In genomic region chr7:138970979-138971378, GRCh38 we compare ENCODE assay signal across 25 cellular contexts.
"Had no signal": no experiment of that assay in that cellular context is flagged by ENCODE, and none has a peak within 500 bp of the region (broad histone marks: within the 10 kb centered on the region; RNA-seq: fewer than 3 reads in every experiment).

No MANE protein-coding gene starts in this region.

- H3K4me3 ChIP-seq: body of pancreas, sigmoid colon, smooth muscle cell, testis, uterus had no signal

- H3K4me3 Mint-ChIP-seq: activated B cell treated with CpG ODN at 0.5 μM for 24 hours; activated CD4-positive, alpha-beta T cell treated with anti-CD3 and anti-CD28 coated beads for 36 hours; activated T-cell treated with anti-CD3 and anti-CD28 coated beads, Interleukin-2, amount 50 U/mL, for 4 hours; dendritic cell treated with granulocyte-macrophage colony-stimulating factor and Interleukin-4, amounts not matched to agents 40 ng/mL and 50 ng/mL, for 4 days; natural killer cell treated with Interleukin-12 subunit alpha and Interleukin-12 subunit beta and Interleukin-15 and Interleukin-18, amount 100 ng/mL, for 72 hours; stimulated activated naive B cell treated with anti-CD40 and anti-IgM and Interleukin-4, amounts not matched to agents 10 μg/mL and 1 μg/mL and 100 μg/mL, for 72 hours had no signal

- H3K27me3 Mint-ChIP-seq: dendritic cell treated with granulocyte-macrophage colony-stimulating factor and Interleukin-4, amounts not matched to agents 40 ng/mL and 50 ng/mL, for 4 days had no signal

- H3K4me1 Mint-ChIP-seq: activated B cell treated with CpG ODN at 0.5 μM for 24 hours; activated CD4-positive, alpha-beta T cell treated with anti-CD3 and anti-CD28 coated beads for 36 hours had no signal

- H3K27me3 ChIP-seq: body of pancreas, sigmoid colon, testis, uterus had no signal

- H3K4me1 ChIP-seq: sigmoid colon, testis, uterus had no signal

- H3K4me2 ChIP-seq: smooth muscle cell had no signal

- H3K27ac ChIP-seq: body of pancreas, sigmoid colon, testis, uterus had no signal

- H3K36me3 Mint-ChIP-seq: natural killer cell treated with Interleukin-12 subunit alpha and Interleukin-12 subunit beta and Interleukin-15 and Interleukin-18, amount 100 ng/mL, for 72 hours; stimulated activated naive B cell treated with anti-CD40 and anti-IgM and Interleukin-4, amounts not matched to agents 10 μg/mL and 1 μg/mL and 100 μg/mL, for 72 hours had no signal

- ATAC-seq: activated CD4-positive, alpha-beta T cell treated with anti-CD3 and anti-CD28 coated beads for 36 hours; activated T-cell treated with anti-CD3 and anti-CD28 coated beads, Interleukin-2, amount 50 U/mL, for 4 hours; body of pancreas; left ventricle myocardium superior; stimulated activated naive B cell treated with anti-CD40 and anti-IgM and Interleukin-4, amounts not matched to agents 10 μg/mL and 1 μg/mL and 100 μg/mL, for 72 hours had no signal

- H3K36me3 ChIP-seq: sigmoid colon, uterus had no signal

- H3K9me3 Mint-ChIP-seq: activated B cell treated with CpG ODN at 0.5 μM for 24 hours; activated T-cell treated with anti-CD3 and anti-CD28 coated beads, Interleukin-2, amount 50 U/mL, for 4 hours; activated T-helper 2 cell treated with anti-CD3 and anti-CD28 coated beads, Interferon-gamma antibody, Interleukin-2, Interleukin-4, amounts not matched to agents 10 μg/mL and 5 μg/mL and 100 μg/mL, durations not matched to agents 14 hours and 24 hours and 36 hours; dendritic cell treated with granulocyte-macrophage colony-stimulating factor and Interleukin-4, amounts not matched to agents 40 ng/mL and 50 ng/mL, for 4 days; natural killer cell treated with Interleukin-12 subunit alpha and Interleukin-12 subunit beta and Interleukin-15 and Interleukin-18, amount 100 ng/mL, for 72 hours; stimulated activated naive B cell treated with anti-CD40 and anti-IgM and Interleukin-4, amounts not matched to agents 10 μg/mL and 1 μg/mL and 100 μg/mL, for 72 hours had no signal

- H3K9me3 ChIP-seq: body of pancreas, sigmoid colon, testis, uterus had no signal

- DNase-seq: activated B cell treated with CpG ODN at 0.5 μM for 24 hours; activated CD4-positive, alpha-beta T cell treated with anti-CD3 and anti-CD28 coated beads for 36 hours; activated CD4-positive, alpha-beta T cell treated with anti-CD3 and anti-CD28 coated beads, Interleukin-2, amount 50 U/mL, for 4 hours; activated CD8-positive, alpha-beta memory T cell treated with anti-CD3 and anti-CD28 coated beads, Interleukin-2, amount 50 U/mL, for 48 hours; activated naive CD4-positive, alpha-beta T cell treated with Interleukin-2 at 50 U/mL for 16 hours; activated T-cell treated with anti-CD3 and anti-CD28 coated beads, Interleukin-2, amount 50 U/mL, for 4 hours; body of pancreas; effector CD4-positive, alpha-beta T cell; erythroblast; foreskin fibroblast; kidney glomerular epithelial cell; left ventricle myocardium superior; mammary epithelial cell; occipital lobe; sigmoid colon; stimulated activated CD4-positive, alpha-beta T cell treated with anti-CD3 and anti-CD28 coated beads, Interleukin-15, amount 100 ng/mL, for 24 hours; stimulated activated naive B cell treated with anti-CD40 and anti-IgM and Interleukin-4, amounts not matched to agents 10 μg/mL and 1 μg/mL and 100 μg/mL, for 72 hours; T-helper 9 cell; testis; trophoblast cell; uterus had no signal

- H3K27ac Mint-ChIP-seq: activated B cell treated with CpG ODN at 0.5 μM for 24 hours; activated CD4-positive, alpha-beta T cell treated with anti-CD3 and anti-CD28 coated beads for 36 hours; activated T-helper 2 cell treated with anti-CD3 and anti-CD28 coated beads, Interferon-gamma antibody, Interleukin-2, Interleukin-4, amounts not matched to agents 10 μg/mL and 5 μg/mL and 100 μg/mL, durations not matched to agents 14 hours and 24 hours and 36 hours; dendritic cell treated with granulocyte-macrophage colony-stimulating factor and Interleukin-4, amounts not matched to agents 40 ng/mL and 50 ng/mL, for 4 days; natural killer cell treated with Interleukin-12 subunit alpha and Interleukin-12 subunit beta and Interleukin-15 and Interleukin-18, amount 100 ng/mL, for 72 hours; stimulated activated naive B cell treated with anti-CD40 and anti-IgM and Interleukin-4, amounts not matched to agents 10 μg/mL and 1 μg/mL and 100 μg/mL, for 72 hours had no signal
